ENCODE assay signal across 15 cellular contexts in the genomic region with DNA sequence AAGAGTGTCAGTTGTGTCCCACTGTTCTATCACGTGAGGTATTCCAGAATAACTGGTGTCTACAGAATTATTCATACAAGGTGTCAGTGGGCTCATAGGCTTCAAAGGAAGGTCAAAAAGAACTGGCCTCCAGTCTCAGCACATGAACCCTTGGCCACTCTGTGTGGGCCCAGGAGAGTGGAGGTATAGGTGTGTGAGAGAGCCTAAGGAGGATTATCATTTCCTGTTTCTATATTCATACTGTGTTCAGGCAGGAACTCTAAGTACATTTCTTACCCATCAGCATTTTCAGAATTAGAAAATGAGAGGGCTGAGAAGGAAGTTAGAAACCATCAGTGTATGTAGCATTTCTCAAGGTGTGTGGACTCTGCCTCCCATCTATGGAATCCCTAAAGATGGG.
DNase-seq lines count a peak whose midpoint lies in the region; ATAC-seq and TF ChIP-seq lines count a peak whose summit lies in the region.
"Had no signal": no experiment of that assay in that cellular context is flagged by ENCODE, and none has a peak within 500 bp of the region (broad histone marks: within the 10 kb centered on the region; RNA-seq: fewer than 3 reads in every experiment).

No MANE protein-coding gene starts in this region.

- peak overlapping the region; percentile 56 for H3K4me2 ChIP-seq in MM.1S (ENCODE audit: low read depth, low read length)
- H3K4me2 ChIP-seq: smooth muscle cell had no signal

- H3K27me3 ChIP-seq in MM.1S (replicated peaks; ENCODE audit: insufficient read depth, low read length), result no peaks in the 10 kb centered on the region
- H3K27me3 ChIP-seq in H7 (ENCODE audit: control insufficient read depth, insufficient read depth, low read length), result no peaks in the 10 kb centered on the region

- H3K79me2 ChIP-seq in MM.1S (ENCODE audit: low read length), result no peaks in the 10 kb centered on the region

- no peak overlapping the region; the same call in 1 of the 2 replicates for H3K9ac ChIP-seq in MM.1S (ENCODE audit: low read length)

- intact Hi-C loops in mucosa of descending colon (cut with DNase I, micrococcal nuclease), result no loop called here

- H4K20me1 ChIP-seq in MM.1S (ENCODE audit: insufficient read depth, low read length), result no peaks in the 10 kb centered on the region

- peak overlapping the region; percentile 80 for H3K27ac ChIP-seq in MM.1S (ENCODE audit: low read length)

- H2AFZ ChIP-seq in MM.1S (ENCODE audit: low read length), result no peak overlapping the region

- H3F3A ChIP-seq in MM.1S (ENCODE audit: insufficient read depth, low read length), result peaks cover 24% of the 10 kb centered on the region

- H3K4me3 ChIP-seq in MM.1S (ENCODE audit: low read length) (no peak overlapping the region), mucosa of descending colon (no peak overlapping the region), H7 (ENCODE audit: insufficient read depth, low read depth, low read length) (no peak overlapping the region)
- H3K4me3 ChIP-seq: lung, smooth muscle cell had no signal

- DNase-seq in MM.1S (peak; percentile 85), mucosa of descending colon (no peak), AML-193 (lab: John Stamatoyannopoulos, UW) (no peak), RPMI8226 (no peak), H7 (no peak), NCI-H2227 (lab: John Stamatoyannopoulos, UW; ENCODE audit: unreplicated experiment) (no peak)
- DNase-seq: NCI-H187, NCI-H774, nucleus accumbens, substantia nigra had no signal

- H3K4me1 ChIP-seq in MM.1S (ENCODE audit: low read length) (peaks cover 71% of the 10 kb centered on the region), mucosa of descending colon (ENCODE audit: low read depth) (no peaks in the 10 kb centered on the region)

- no peak for TF ChIP-seq POLR2A in GM18505 (IDR thresholded peaks at IDR 0.05; ENCODE audit: borderline replicate concordance, extremely low read depth, insufficient read depth, insufficient read length)

- no peaks in the 10 kb centered on the region for H3K36me3 ChIP-seq in MM.1S (replicated peaks; ENCODE audit: insufficient read depth, low read length)
- no peaks in the 10 kb centered on the region for H3K36me3 ChIP-seq in mucosa of descending colon (ENCODE audit: low read depth)
- no peaks in the 10 kb centered on the region for H3K36me3 ChIP-seq in H7 (replicated peaks; ENCODE audit: control insufficient read depth, insufficient read depth, low read length)

- H3K9me2 ChIP-seq in MM.1S (replicated peaks; ENCODE audit: insufficient read depth, low read length), result no peaks in the 10 kb centered on the region

- TF ChIP-seq CTCF in MM.1S (IDR thresholded peaks at IDR 0.05; ENCODE audit: low read length) (no peak), mucosa of descending colon (IDR thresholded peaks at IDR 0.05) (no peak)

- H3K9me3 ChIP-seq in MM.1S (replicated peaks; ENCODE audit: insufficient read depth, low read length), result no peaks in the 10 kb centered on the region
- no peaks in the 10 kb centered on the region for H3K9me3 ChIP-seq in mucosa of descending colon

- ATAC-seq in GM18505 (IDR thresholded peaks at IDR 0.05; ENCODE audit: unreplicated experiment) (peak; percentile 64), GM21423 (IDR thresholded peaks at IDR 0.05; ENCODE audit: unreplicated experiment) (peak; percentile 56), mucosa of descending colon (peak; percentile 50)
- ATAC-seq: Right ventricle myocardium inferior had no signal
